8 cellular contexts compared by ENCODE assay signal in the genomic region with DNA sequence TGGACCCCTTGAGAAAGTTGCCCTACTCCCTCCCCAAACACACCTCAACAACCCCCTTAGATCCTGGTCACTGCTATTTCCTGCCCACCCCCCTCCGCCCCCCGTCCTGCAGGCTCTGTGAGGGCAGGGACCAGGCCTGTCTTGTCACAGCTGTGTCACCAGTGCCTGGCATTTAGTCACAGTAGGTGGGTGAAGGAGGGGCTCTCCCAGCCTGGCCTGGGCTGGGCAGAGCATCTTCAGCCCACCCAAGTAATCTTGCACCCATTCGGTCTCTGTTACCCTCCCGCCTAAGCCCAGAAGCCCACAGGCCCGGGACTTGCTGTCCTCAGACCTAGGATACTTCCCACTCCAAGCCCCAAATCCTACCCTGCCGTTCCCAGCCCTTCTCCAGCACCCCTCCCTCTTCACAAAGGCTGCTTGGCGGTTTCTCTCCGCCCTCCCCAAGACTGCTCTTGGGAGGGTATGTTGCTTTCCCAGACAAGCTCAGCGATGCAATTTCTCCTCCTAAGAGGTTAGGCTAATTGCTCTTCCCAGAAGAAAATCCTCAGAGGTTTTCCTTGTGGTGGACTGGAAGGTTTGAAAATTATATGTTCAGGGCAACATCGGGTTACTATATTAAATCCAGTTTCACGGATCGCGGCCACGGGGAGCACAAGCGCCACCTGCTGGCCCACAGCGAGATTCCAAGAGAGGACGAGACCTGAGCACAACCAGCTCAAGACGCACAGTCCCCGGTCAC. TPM values are rescaled to one million over a fixed set of nuclear protein-coding genes. Genes with fewer than 3 reads are reported as not detected.
DNase-seq lines count a peak whose midpoint lies in the region; ATAC-seq and TF ChIP-seq lines count a peak whose summit lies in the region.

No MANE protein-coding gene starts in this region.

- peaks cover 3% of the 10 kb centered on the region for H3K9me3 Mint-ChIP-seq in CD4-positive, alpha-beta T cell
- H3K9me3 Mint-ChIP-seq in effector memory CD8-positive, alpha-beta T cell: no peaks in the 10 kb centered on the region

- H3K27me3 Mint-ChIP-seq in CD4-positive, alpha-beta T cell: no peaks in the 10 kb centered on the region
- peaks cover 6 to 14% of the 10 kb centered on the region in 2 donors for H3K27me3 Mint-ChIP-seq in effector memory CD8-positive, alpha-beta T cell

- H2BK15ac ChIP-seq in mesendoderm (replicated peaks; ENCODE audit: low read depth): no peak overlapping the region

- H3K27me3 ChIP-seq in CD4-positive, alpha-beta T cell (ENCODE audit: control insufficient read depth, insufficient read depth, low read length): no peaks in the 10 kb centered on the region
- no peaks in the 10 kb centered on the region for H3K27me3 ChIP-seq in mesendoderm (ENCODE audit: insufficient read depth, low read length, poor library complexity)

- H3K9ac ChIP-seq in mesendoderm (ENCODE audit: low read length): peak overlapping the region; percentile 80

- H3K4me3 Mint-ChIP-seq in CD4-positive, alpha-beta T cell: peak overlapping the region; percentile 28
- H3K4me3 Mint-ChIP-seq in effector memory CD8-positive, alpha-beta T cell: peak overlapping the region; percentile 57

- H3K79me2 ChIP-seq in mesendoderm (ENCODE audit: control insufficient read depth, insufficient read depth, low read length): no peaks in the 10 kb centered on the region

- POLR2A ChIA-PET in CD4-positive, alpha-beta T cell (lab: Charles Lee): interaction anchor here (0.6 to 1.6 kb wide), 5 partner anchors 27 to 1027 kb away, joined by 3 to 7 read pairs (median 3); a partner anchor contains a TSS

- H3K27ac ChIP-seq in CD4-positive, alpha-beta T cell (ENCODE audit: low read depth, low read length): no peak overlapping the region
- H3K27ac ChIP-seq in mesendoderm (ENCODE audit: low read depth, low read length): no peak overlapping the region

- intact Hi-C loops in CD4-positive, alpha-beta T cell (cut with DNase I, micrococcal nuclease): loop anchor here (1.0 to 5.0 kb wide), 6 partner anchors 595 to 1007 kb away; no protein-coding TSS in a partner anchor

- peaks cover 23% of the 10 kb centered on the region for H3K4me1 Mint-ChIP-seq in CD4-positive, alpha-beta T cell (ENCODE audit: low read depth)
- H3K4me1 Mint-ChIP-seq in effector memory CD8-positive, alpha-beta T cell (ENCODE audit: low read depth in 2 of 2): peaks cover 29 to 30% of the 10 kb centered on the region in 2 donors

- H3K4me1 ChIP-seq in mesendoderm (ENCODE audit: control insufficient read depth, low read depth, low read length): no peaks in the 10 kb centered on the region

- WGBS in mesendoderm (ENCODE audit: extremely low coverage, insufficient coverage, low lambda C conversion rate): no CpG with 5 or more reads among the region's 19 CpGs

- H3K36me3 ChIP-seq in mesendoderm (ENCODE audit: control insufficient read depth, insufficient read depth, low read length): no peaks in the 10 kb centered on the region

- H2BK120ac ChIP-seq in mesendoderm (ENCODE audit: low read depth, low read length): no peak overlapping the region

- peak overlapping the region; percentile 91 for H3K56ac ChIP-seq in mesendoderm (ENCODE audit: low read length)

- peak; percentile 94 for TF ChIP-seq CTCF in CD4-positive, alpha-beta T cell (IDR thresholded peaks at IDR 0.05)

- H4K5ac ChIP-seq in mesendoderm (ENCODE audit: low read length): no peak overlapping the region

- H3K4me2 ChIP-seq in mesendoderm (ENCODE audit: low read length): peak overlapping the region; percentile 82

- CTCF ChIA-PET in CD4-positive, alpha-beta T cell (lab: Charles Lee): interaction anchor here (0.6 to 2.0 kb wide), 33 partner anchors 15 to 1008 kb away, joined by 3 to 21 read pairs (median 4); no protein-coding TSS in a partner anchor

- no peak overlapping the region for H3K27ac Mint-ChIP-seq in CD4-positive, alpha-beta T cell
- peak overlapping the region; percentile 72 to 84 for H3K27ac Mint-ChIP-seq in effector memory CD8-positive, alpha-beta T cell

- no peak overlapping the region for H2AK5ac ChIP-seq in mesendoderm (ENCODE audit: low read length)

- peak; percentile 85 for ATAC-seq in CD4-positive, alpha-beta T cell (ENCODE audit: poor library complexity)
- ATAC-seq in HG02610 (IDR thresholded peaks at IDR 0.05; ENCODE audit: unreplicated experiment) (peak; percentile 49), GM21786 (IDR thresholded peaks at IDR 0.05; ENCODE audit: unreplicated experiment) (no peak)
- peak; percentile 72 for ATAC-seq in effector memory CD8-positive, alpha-beta T cell (replicated peaks)

- no peak overlapping the region for H3K23ac ChIP-seq in mesendoderm (ENCODE audit: low read length)

- no peak overlapping the region for H4K8ac ChIP-seq in mesendoderm (ENCODE audit: low read depth, low read length)

- DNase-seq in CD4-positive, alpha-beta T cell: peak; percentile 56 to 83 (median 72)
- DNase-seq in NCI-H774 (lab: John Stamatoyannopoulos, UW): peak; percentile 6
- peak; percentile 38 to 68 for DNase-seq in activated CD8-positive, alpha-beta memory T cell treated with anti-CD3 and anti-CD28 coated beads for 1 hour (ENCODE audit: extremely low read depth in 1 of 2, low read depth in 1 of 2)
- DNase-seq in effector memory CD8-positive, alpha-beta T cell: peak; percentile 71
- peak; percentile 77 for DNase-seq in mesendoderm
- DNase-seq in stimulated activated CD8-positive, alpha-beta memory T cell treated with anti-CD3 and anti-CD28 coated beads, Interleukin-12 subunit alpha, Interleukin-12 subunit beta, amount 100 ng/mL, for 4 hours (ENCODE audit: low read depth): peak; percentile 53

- no peak overlapping the region for H3K4ac ChIP-seq in mesendoderm (ENCODE audit: low read depth, low read length)

- H3K79me1 ChIP-seq in mesendoderm (ENCODE audit: low read length): no peaks in the 10 kb centered on the region

- H3K18ac ChIP-seq in mesendoderm (ENCODE audit: low read length): peak overlapping the region; percentile 43

- no peaks in the 10 kb centered on the region for H3K9me3 ChIP-seq in CD4-positive, alpha-beta T cell (ENCODE audit: control insufficient read depth, low read length)

- peaks cover 7% of the 10 kb centered on the region for H3K36me3 Mint-ChIP-seq in CD4-positive, alpha-beta T cell (ENCODE audit: low read depth)
- no peaks in the 10 kb centered on the region for H3K36me3 Mint-ChIP-seq in effector memory CD8-positive, alpha-beta T cell (ENCODE audit: insufficient read depth)

- no peak overlapping the region for H2BK5ac ChIP-seq in mesendoderm (ENCODE audit: low read length)

- H3K4me3 ChIP-seq in mesendoderm (ENCODE audit: low read length): peak overlapping the region; percentile 66

RNA-seq across cellular contexts. Expression of a gene that starts 50.8 kb away (rescaled TPM):
- 100 to 1,000 TPM; 254 to 258 TPM for total RNA-seq in CD4-positive, alpha-beta T cell
- polyA plus RNA-seq in mesendoderm (2013, experiment 1 of 2): 81.7 TPM
- 85.1 TPM for polyA plus RNA-seq in mesendoderm (2013, experiment 2 of 2)

Comparison
In these comparisons a context has a peak if more than half of its experiments do, and no peak if none do; other contexts are left out.
1. DNase-seq: peak in every context shown above with its lines; median percentile 77 in mesendoderm; 72 in CD4-positive, alpha-beta T cell; 71 in effector memory CD8-positive, alpha-beta T cell; 53 in activated CD8-positive, alpha-beta memory T cell treated with anti-CD3 and anti-CD28 coated beads for 1 hour; 53 in stimulated activated CD8-positive, alpha-beta memory T cell treated with anti-CD3 and anti-CD28 coated beads, Interleukin-12 subunit alpha, Interleukin-12 subunit beta, amount 100 ng/mL, for 4 hours; 6 in NCI-H774.